In the genomic region with DNA sequence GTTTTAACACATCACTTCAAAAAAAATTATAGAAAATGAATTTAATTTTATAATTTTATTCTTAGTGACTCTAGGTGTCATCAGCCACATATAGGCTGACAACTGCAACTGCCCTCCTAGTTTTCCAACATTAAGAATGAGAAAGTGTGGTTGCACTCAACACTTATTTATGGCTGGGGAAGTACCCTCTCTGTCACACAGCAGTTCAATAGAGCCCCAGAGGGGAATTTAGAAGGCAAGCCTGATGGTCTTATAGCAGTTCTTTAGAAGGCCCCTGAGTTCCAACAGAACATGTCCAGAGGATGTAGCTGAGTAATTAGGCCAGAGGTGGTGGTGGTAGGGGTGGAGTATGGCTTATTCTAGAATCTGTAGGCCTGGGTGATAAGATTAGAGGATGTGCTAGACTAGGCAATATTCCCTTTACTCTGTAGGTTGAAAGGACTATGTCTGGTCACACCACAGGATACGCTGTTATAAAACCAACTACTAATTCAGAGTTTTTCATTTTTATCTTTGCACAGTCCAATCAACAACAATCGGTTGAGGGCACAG, we compare ENCODE assay signal across 11 cellular contexts.
DNase-seq lines count a peak whose midpoint lies in the region; ATAC-seq and TF ChIP-seq lines count a peak whose summit lies in the region.
"Had no signal": no experiment of that assay in that cellular context is flagged by ENCODE, and none has a peak within 500 bp of the region (broad histone marks: within the 10 kb centered on the region; RNA-seq: fewer than 3 reads in every experiment).

No MANE protein-coding gene starts in this region.

- H3K4me1 ChIP-seq in neural progenitor cell: peaks cover 50% of the 10 kb centered on the region
- no peaks in the 10 kb centered on the region for H3K4me1 ChIP-seq in CD8-positive, alpha-beta memory T cell (ENCODE audit: insufficient read depth, low read length)

- H3K27me3 ChIP-seq in neural progenitor cell: no peaks in the 10 kb centered on the region
- no peaks in the 10 kb centered on the region for H3K27me3 ChIP-seq in CD8-positive, alpha-beta memory T cell (ENCODE audit: insufficient read depth, low read length, poor library complexity, severe bottlenecking)
- H3K27me3 ChIP-seq: cardiac muscle cell had no signal

- H3K36me3 ChIP-seq in neural progenitor cell: no peaks in the 10 kb centered on the region
- no peaks in the 10 kb centered on the region for H3K36me3 ChIP-seq in CD8-positive, alpha-beta memory T cell (ENCODE audit: insufficient read depth, low read length)
- H3K36me3 ChIP-seq: cardiac muscle cell had no signal

- H3K4me3 ChIP-seq in neural progenitor cell: no peak overlapping the region
- no peak overlapping the region for H3K4me3 ChIP-seq in CD8-positive, alpha-beta memory T cell (ENCODE audit: low read length)
- H3K4me3 ChIP-seq: A549, cardiac muscle cell had no signal

- no peak overlapping the region for H3K4me3 Mint-ChIP-seq in activated CD4-positive, alpha-beta T cell treated with anti-CD3 and anti-CD28 coated beads, Interleukin-2, amount 10 ng/mL, durations not matched to agents 24 days and 14 days
- H3K4me3 Mint-ChIP-seq in neural progenitor cell: no peak overlapping the region
- H3K4me3 Mint-ChIP-seq in CD8-positive, alpha-beta memory T cell: no peak overlapping the region
- H3K4me3 Mint-ChIP-seq: activated CD4-positive, alpha-beta T cell treated with anti-CD3 and anti-CD28 coated beads, Interleukin-2, amount 10 ng/mL, durations not matched to agents 7 days and 5 days had no signal

- no peaks in the 10 kb centered on the region for H3K36me3 Mint-ChIP-seq in activated CD4-positive, alpha-beta T cell treated with anti-CD3 and anti-CD28 coated beads, Interleukin-2, amount 10 ng/mL, durations not matched to agents 24 days and 14 days (ENCODE audit: low read depth)
- peaks cover 5% of the 10 kb centered on the region for H3K36me3 Mint-ChIP-seq in neural progenitor cell
- no peaks in the 10 kb centered on the region for H3K36me3 Mint-ChIP-seq in CD8-positive, alpha-beta memory T cell

- no peaks in the 10 kb centered on the region for H3K27me3 Mint-ChIP-seq in activated CD4-positive, alpha-beta T cell treated with anti-CD3 and anti-CD28 coated beads, Interleukin-2, amount 10 ng/mL, durations not matched to agents 24 days and 14 days
- peaks cover 9% of the 10 kb centered on the region for H3K27me3 Mint-ChIP-seq in neural progenitor cell (ENCODE audit: insufficient read depth, low read depth)
- H3K27me3 Mint-ChIP-seq in CD8-positive, alpha-beta memory T cell: peaks cover 0 to 5% of the 10 kb centered on the region in 2 donors
- H3K27me3 Mint-ChIP-seq: activated CD4-positive, alpha-beta T cell treated with anti-CD3 and anti-CD28 coated beads, Interleukin-2, amount 10 ng/mL, durations not matched to agents 7 days and 5 days had no signal

- peaks cover 3% of the 10 kb centered on the region for H3K9me3 Mint-ChIP-seq in activated CD4-positive, alpha-beta T cell treated with anti-CD3 and anti-CD28 coated beads, Interleukin-2, amount 10 ng/mL, durations not matched to agents 24 days and 14 days
- H3K9me3 Mint-ChIP-seq in neural progenitor cell: peaks cover 11% of the 10 kb centered on the region
- no peaks in the 10 kb centered on the region for H3K9me3 Mint-ChIP-seq in CD8-positive, alpha-beta memory T cell
- H3K9me3 Mint-ChIP-seq: activated CD4-positive, alpha-beta T cell treated with anti-CD3 and anti-CD28 coated beads, Interleukin-2, amount 10 ng/mL, durations not matched to agents 7 days and 5 days had no signal

- H2AFZ ChIP-seq in neural progenitor cell (replicated peaks): no peak overlapping the region

- no peaks in the 10 kb centered on the region for H3K9me3 ChIP-seq in neural progenitor cell (ENCODE audit: low read depth)
- H3K9me3 ChIP-seq in CD8-positive, alpha-beta memory T cell (ENCODE audit: low read length): no peaks in the 10 kb centered on the region
- H3K9me3 ChIP-seq: A549 had no signal

- CTCF ChIA-PET in CD8-positive, alpha-beta memory T cell (lab: Charles Lee): no interaction called here

- H3F3A ChIP-seq in neural progenitor cell (ENCODE audit: low read depth): peaks cover 46% of the 10 kb centered on the region

- no peaks in the 10 kb centered on the region for H3K79me2 ChIP-seq in neural progenitor cell (ENCODE audit: low read depth)

- intact Hi-C loops in activated CD4-positive, alpha-beta T cell treated with anti-CD3 and anti-CD28 coated beads, Interleukin-2, amount 10 ng/mL, durations not matched to agents 24 days and 14 days (cut with micrococcal nuclease): loop anchor here (1.0 to 5.0 kb wide), 3 partner anchors 20 to 229 kb away; a partner anchor contains a TSS

- peaks cover 6% of the 10 kb centered on the region for H3K4me1 Mint-ChIP-seq in activated CD4-positive, alpha-beta T cell treated with anti-CD3 and anti-CD28 coated beads, Interleukin-2, amount 10 ng/mL, durations not matched to agents 24 days and 14 days
- peaks cover 37% of the 10 kb centered on the region for H3K4me1 Mint-ChIP-seq in neural progenitor cell
- H3K4me1 Mint-ChIP-seq in CD8-positive, alpha-beta memory T cell: no peaks in the 10 kb centered on the region

- H3K4me2 ChIP-seq in neural progenitor cell: no peak overlapping the region
- H3K4me2 ChIP-seq: A549 had no signal

- H3K9ac ChIP-seq in neural progenitor cell: no peak overlapping the region

- POLR2A ChIA-PET in CD8-positive, alpha-beta memory T cell (lab: Charles Lee): no interaction called here

- no peak for TF ChIP-seq CTCF in neural progenitor cell (IDR thresholded peaks at IDR 0.05)

- H3K27ac Mint-ChIP-seq in activated CD4-positive, alpha-beta T cell treated with anti-CD3 and anti-CD28 coated beads, Interleukin-2, amount 10 ng/mL, durations not matched to agents 24 days and 14 days: peak overlapping the region; percentile 75
- H3K27ac Mint-ChIP-seq in neural progenitor cell: peak overlapping the region; percentile 31
- H3K27ac Mint-ChIP-seq in CD8-positive, alpha-beta memory T cell: no peak overlapping the region
- H3K27ac Mint-ChIP-seq: activated CD4-positive, alpha-beta T cell treated with anti-CD3 and anti-CD28 coated beads, Interleukin-2, amount 10 ng/mL, durations not matched to agents 7 days and 5 days had no signal

- ATAC-seq in GM21717 (IDR thresholded peaks at IDR 0.05; ENCODE audit: unreplicated experiment) (peak; percentile 98), HG03354 (IDR thresholded peaks at IDR 0.05; ENCODE audit: poor library complexity, severe bottlenecking, unreplicated experiment) (peak; percentile 94)
- ATAC-seq: A549 had no signal

- no peaks in the 10 kb centered on the region for H4K20me1 ChIP-seq in neural progenitor cell (ENCODE audit: low read depth)

- H3K27ac ChIP-seq in neural progenitor cell: no peak overlapping the region
- H3K27ac ChIP-seq in CD8-positive, alpha-beta memory T cell (ENCODE audit: low read depth, low read length): no peak overlapping the region
- H3K27ac ChIP-seq: A549, cardiac muscle cell had no signal

- DNase-seq in activated CD4-positive, alpha-beta T cell treated with anti-CD3 and anti-CD28 coated beads, Interleukin-2, amount 10 ng/mL, durations not matched to agents 24 days and 14 days: no peak
- DNase-seq in activated CD4-positive, alpha-beta T cell treated with anti-CD3 and anti-CD28 coated beads for 1 hour: no peak
- DNase-seq in neural progenitor cell (ENCODE audit: low spot score): no peak
- no peak for DNase-seq in CD8-positive, alpha-beta memory T cell
- no peak for DNase-seq in NCI-H345 (lab: John Stamatoyannopoulos, UW)
- no peak for DNase-seq in KG1 (lab: John Stamatoyannopoulos, UW)
- DNase-seq: activated CD4-positive, alpha-beta T cell treated with anti-CD3 and anti-CD28 coated beads, Interleukin-2, amount 10 ng/mL, durations not matched to agents 7 days and 5 days had no signal

Comparison
In these comparisons a context has a peak if more than half of its experiments do, and no peak if none do; other contexts are left out.
1. H3K27ac Mint-ChIP-seq: peak in activated CD4-positive, alpha-beta T cell treated with anti-CD3 and anti-CD28 coated beads, Interleukin-2, amount 10 ng/mL, durations not matched to agents 24 days and 14 days (single experiment) and neural progenitor cell (single experiment); none in CD8-positive, alpha-beta memory T cell (0 of 8).